11 cellular contexts compared by ENCODE assay signal in genomic region chr12:3097836-3098235, GRCh38. TPM values are rescaled to one million over a fixed set of nuclear protein-coding genes. Genes with fewer than 3 reads are reported as not detected.
DNase-seq lines count a peak whose midpoint lies in the region; ATAC-seq, FAIRE-seq and TF ChIP-seq lines count a peak whose summit lies in the region.
"Had no signal": no experiment of that assay in that cellular context is flagged by ENCODE, and none has a peak within 500 bp of the region (broad histone marks: within the 10 kb centered on the region; RNA-seq: fewer than 3 reads in every experiment).

No MANE protein-coding gene starts in this region.

- H3K27me3 ChIP-seq in H9 (ENCODE audit: insufficient read depth, low read length): no peaks in the 10 kb centered on the region
- H3K27me3 ChIP-seq in dorsolateral prefrontal cortex: peaks cover 0 to 7% (median 0%) of the 10 kb centered on the region in 45 donors
- no peaks in the 10 kb centered on the region for H3K27me3 ChIP-seq in HepG2 (ENCODE audit: control insufficient read depth in 1 of 2, insufficient read depth in 2 of 2, low read length in 2 of 2)
- no peaks in the 10 kb centered on the region for H3K27me3 ChIP-seq in stomach smooth muscle (ENCODE audit: control insufficient read depth in 1 of 2, insufficient read depth in 2 of 2, low read length in 2 of 2)

- H3K4me2 ChIP-seq in H9 (ENCODE audit: insufficient read depth, insufficient read length, low read length) (no peak overlapping the region), HepG2 (ENCODE audit: low read depth, low read length) (peak overlapping the region; percentile 68)

- H4K91ac ChIP-seq in H9 (ENCODE audit: insufficient read length, low read depth, low read length): no peak overlapping the region

- H2BK12ac ChIP-seq in H9 (ENCODE audit: insufficient read length, low read depth, low read length): no peak overlapping the region

- peak overlapping the region in 1 of 3 experiments; percentile 52; a peak in 1 of 7 replicates for H3K27ac Mint-ChIP-seq in H9
- H3K27ac Mint-ChIP-seq: T-helper 17 cell had no signal

- H3K4me1 ChIP-seq in H9 (ENCODE audit: insufficient read depth, low read length) (no peaks in the 10 kb centered on the region), HepG2 (ENCODE audit: insufficient read depth, low read length) (peaks cover 76% of the 10 kb centered on the region), stomach smooth muscle (ENCODE audit: control insufficient read depth, insufficient read depth, low read length) (peaks cover 15% of the 10 kb centered on the region)

- peaks cover 7 to 13% (median 8%) of the 10 kb centered on the region in 3 experiments for H3K36me3 Mint-ChIP-seq in H9 (ENCODE audit: insufficient read depth in 1 of 3, low read depth in 3 of 3)

- no peaks in the 10 kb centered on the region; the same call in 1 of the 2 replicates for H3K27me3 Mint-ChIP-seq in H9 (ENCODE audit: low read depth)
- H3K27me3 Mint-ChIP-seq: T-helper 17 cell had no signal

- H3K9me3 ChIP-seq in H9 (ENCODE audit: control insufficient read depth, low read depth, low read length) (no peaks in the 10 kb centered on the region), HepG2 (ENCODE audit: low read length) (no peaks in the 10 kb centered on the region), stomach smooth muscle (ENCODE audit: control insufficient read depth in 2 of 2, low read length in 2 of 2) (peaks cover 0 to 4% of the 10 kb centered on the region in 2 donors)

- H3K79me2 ChIP-seq in H9 (ENCODE audit: insufficient read depth, low read length) (no peaks in the 10 kb centered on the region), HepG2 (ENCODE audit: insufficient read depth, low read length) (peaks cover 33% of the 10 kb centered on the region)

- peak; percentile 51 to 84; a peak in 3 of 4 replicates for TF ChIP-seq POLR2A in HepG2 (IDR thresholded peaks at IDR 0.05; ENCODE audit: insufficient read depth in 1 of 2, low read depth in 2 of 2, low read length in 2 of 2)

- no peak overlapping the region for H3T11ph ChIP-seq in H9 (ENCODE audit: low read length)

- H3K9ac ChIP-seq in H9 (ENCODE audit: extremely low read depth, insufficient read length, low read length) (no peak overlapping the region), HepG2 (ENCODE audit: insufficient read depth, low read depth, low read length) (peak overlapping the region; percentile 62), stomach smooth muscle (ENCODE audit: low read length in 2 of 2) (peak overlapping the region in 1 of 2 donors; percentile 29)

- peak in 1 of 2 experiments; percentile 17; a peak in 1 of 4 replicates for TF ChIP-seq EP300 in HepG2 (IDR thresholded peaks at IDR 0.05; ENCODE audit: low read depth in 2 of 2, low read length in 2 of 2)
- no peak; the same call in 1 of the 2 replicates for TF ChIP-seq EP300 in HepG2 (CRISPR knock-in tag; IDR thresholded peaks at IDR 0.05; ENCODE audit: borderline replicate concordance)

- no peak overlapping the region for H2BK20ac ChIP-seq in H9 (ENCODE audit: low read depth, low read length, poor library complexity, severe bottlenecking)

- H3K9me3 Mint-ChIP-seq in H9: peaks cover 8 to 11% of the 10 kb centered on the region in 2 experiments

- H2BK15ac ChIP-seq in H9 (ENCODE audit: low read depth, low read length): no peak overlapping the region

- no CpG with 5 or more reads among the region's 9 CpGs for WGBS in H9 (ENCODE audit: extremely low coverage, insufficient read length, low lambda C conversion rate)
- 0% methylated on average over 7 of the region's 9 CpGs for WGBS in HepG2 (ENCODE audit: low lambda C conversion rate)

- H3K56ac ChIP-seq in H9 (ENCODE audit: insufficient read length, low read depth, low read length): no peak overlapping the region

- H2AK5ac ChIP-seq in H9 (ENCODE audit: insufficient read length, low read length): no peak overlapping the region

- H3K18ac ChIP-seq in H9 (ENCODE audit: insufficient read length, low read depth, low read length): no peak overlapping the region

- intact Hi-C loops in dorsolateral prefrontal cortex (cut with DNase I) (no loop called here), HepG2 (cut with micrococcal nuclease; ENCODE audit: unreplicated experiment) (loop anchor here (5.0 kb wide), 1 partner anchor 594 kb away; no protein-coding TSS in a partner anchor)

- H3K4me1 Mint-ChIP-seq in H9: peaks cover 15 to 20% of the 10 kb centered on the region in 2 experiments
- H3K4me1 Mint-ChIP-seq: T-helper 17 cell had no signal

- H2BK120ac ChIP-seq in H9 (ENCODE audit: low read depth, low read length, poor library complexity, severe bottlenecking): no peak overlapping the region

- H3K27ac ChIP-seq in H9 (ENCODE audit: insufficient read length, low read depth, low read length) (no peak overlapping the region), dorsolateral prefrontal cortex (peak overlapping the region in 54 of 59 donors; percentile 5 to 89 (median 73)), HepG2 (ENCODE audit: extremely low read length, insufficient read depth, low read length) (peak overlapping the region; percentile 83), stomach smooth muscle (ENCODE audit: low read length) (peak overlapping the region; percentile 66)

- in situ Hi-C loops in HepG2 (cut with HindIII; ENCODE audit: extremely low pct_ligation_motif_present, low pct_unique_long_range_greater_than_20kb): no loop called here

- no peak for TF ChIP-seq CTCF in H9 (conservative IDR thresholded peaks at IDR 0.05)
- no peak for TF ChIP-seq CTCF in dorsolateral prefrontal cortex (IDR thresholded peaks at IDR 0.05 in 54 of 56, conservative IDR thresholded peaks at IDR 0.05 in 2 of 56; ENCODE audit: low read depth in 1 of 56, partially characterized antibody in 56 of 56)
- peak; percentile 59 for TF ChIP-seq CTCF in HepG2 (CRISPR knock-in tag; IDR thresholded peaks at IDR 0.05)

- H4K20me1 ChIP-seq in H9 (ENCODE audit: control insufficient read depth, insufficient read depth, insufficient read length) (no peaks in the 10 kb centered on the region), HepG2 (ENCODE audit: insufficient read depth, low read length) (no peaks in the 10 kb centered on the region)

- no peak overlapping the region for H2AFZ ChIP-seq in H9 (ENCODE audit: low read length)
- no peak overlapping the region for H2AFZ ChIP-seq in HepG2 (ENCODE audit: low read length)

- no peaks in the 10 kb centered on the region for H3K23me2 ChIP-seq in H9 (ENCODE audit: insufficient read length, low read depth, low read length, poor library complexity, severe bottlenecking)

- TF ChIP-seq RAD21 in HepG2 (CRISPR knock-in tag; IDR thresholded peaks at IDR 0.05): peak; percentile 22; the same call in 1 of the 2 replicates

- no peak overlapping the region for H3K4ac ChIP-seq in H9 (ENCODE audit: low read depth, low read length)

- FAIRE-seq in HepG2 (lab: Jason Lieb, UNC): peak; percentile 71

- H4K5ac ChIP-seq in H9 (ENCODE audit: insufficient read length, low read depth, low read length): no peak overlapping the region

- ATAC-seq in HepG2: peak; percentile 96
- ATAC-seq in GM21447 (IDR thresholded peaks at IDR 0.05; ENCODE audit: unreplicated experiment): no peak
- no peak for ATAC-seq in HG02798 (IDR thresholded peaks at IDR 0.05; ENCODE audit: poor library complexity, unreplicated experiment)
- ATAC-seq: T-helper 17 cell had no signal

- H3K4me3 ChIP-seq in dorsolateral prefrontal cortex (peak overlapping the region in 8 of 59 donors; percentile 2 to 30 (median 15)), HepG2 (replicated peaks in 1 of 3; ENCODE audit: insufficient read depth in 1 of 3, low read depth in 2 of 3, low read length in 3 of 3) (peak overlapping the region; percentile 9 to 51 (median 34); a peak in 4 of 6 replicates), stomach smooth muscle (ENCODE audit: low read length in 2 of 2) (peak overlapping the region in 1 of 2 donors; percentile 47)

- no TSS peak for BruUV-seq in HepG2 (replicated peaks; lab: Mats Ljungman, UMichigan)

- H2BK5ac ChIP-seq in H9 (ENCODE audit: insufficient read length, low read length): no peak overlapping the region

- H3K36me3 ChIP-seq in HepG2 (replicated peaks in 1 of 2; ENCODE audit: control insufficient read depth in 1 of 2, insufficient read depth in 2 of 2, low read length in 2 of 2): peaks cover 0 to 4% of the 10 kb centered on the region in 2 experiments; a peak in 2 of 5 replicates
- H3K36me3 ChIP-seq in stomach smooth muscle (ENCODE audit: control insufficient read depth in 2 of 2, insufficient read depth in 2 of 2, low read length in 2 of 2): peaks cover 0 to 2% of the 10 kb centered on the region in 2 donors

- H3K79me1 ChIP-seq in H9 (ENCODE audit: insufficient read depth, low read depth, low read length, poor library complexity, severe bottlenecking): no peaks in the 10 kb centered on the region

- no peak overlapping the region for H3K23ac ChIP-seq in H9 (ENCODE audit: insufficient read length, low read depth, low read length)

- H3K14ac ChIP-seq in H9 (ENCODE audit: insufficient read depth, low read length): no peak overlapping the region

- CTCF ChIA-PET in HepG2 (lab: Yijun Ruan, JAX; ENCODE audit: low intra/inter-chr PET ratio, low total read pairs): no interaction called here

- peak; percentile 26 for DNase-seq in H9
- no peak for DNase-seq in dorsolateral prefrontal cortex
- peak; percentile 61 for DNase-seq in HepG2 (ENCODE audit: low spot score)
- no peak for DNase-seq in DMS 273 (lab: John Stamatoyannopoulos, UW; ENCODE audit: unreplicated experiment)
- DNase-seq in NCI-H774 (lab: John Stamatoyannopoulos, UW): no peak
- DNase-seq: activated CD8-positive, alpha-beta memory T cell treated with anti-CD3 and anti-CD28 coated beads, Interleukin-2, amount 50 U/mL, for 4 hours; T-helper 17 cell had no signal

- POLR2A ChIA-PET in HepG2 (lab: Yijun Ruan, JAX): interaction anchor here (0.6 to 1.3 kb wide), 7 partner anchors 12 to 67 kb away, joined by 3 to 16 read pairs (median 4); no protein-coding TSS in a partner anchor

- H3K4me3 Mint-ChIP-seq in H9: no peak overlapping the region
- H3K4me3 Mint-ChIP-seq: brain, T-helper 17 cell had no signal

- H4K8ac ChIP-seq in H9 (replicated peaks; ENCODE audit: insufficient read length, low read depth, low read length): no peak overlapping the region

RNA-seq across cellular contexts. Expression of gene TSPAN9, which starts 20.7 kb away (rescaled TPM):
- total RNA-seq in H9 (2021): 16.8 and 19.0 TPM in 2 replicates
- 10 to 100 TPM in 119 of 120 experiments, 1 to 10 TPM in 1; 7.7 to 35.5 (median 21.1) TPM for total RNA-seq in dorsolateral prefrontal cortex
- total RNA-seq in HepG2 (2016; rRNA removed; fragmentation: Illumina TruSeq; extraction: Trizol): 11.6 and 18.1 TPM in 2 replicates
- total RNA-seq in HepG2 (2016; cell fraction: cytosol; rRNA removed; fragmentation: Illumina TruSeq; extraction: Trizol; ENCODE audit: low read depth): 2.5 and 3.1 TPM in 2 replicates
- total RNA-seq in HepG2 (2016; cell fraction: insoluble cytoplasmic fraction; rRNA removed; fragmentation: Illumina TruSeq; extraction: Trizol): 9.6 and 21.5 TPM in 2 replicates
- 4.4 and 4.6 TPM in 2 replicates for total RNA-seq in HepG2 (2016; cell fraction: membrane; rRNA removed; fragmentation: Illumina TruSeq; extraction: Trizol)
- 16.9 and 19.5 TPM in 2 replicates for total RNA-seq in HepG2 (2016; cell fraction: nucleus; rRNA removed; fragmentation: Illumina TruSeq; extraction: Trizol)
- 42.3 and 58.2 TPM in 2 replicates for polyA plus RNA-seq in HepG2 (2011; rRNA removed)
- polyA plus RNA-seq in HepG2 (2011; cell fraction: cytosol; rRNA removed): 38.6 and 41.6 TPM in 2 replicates
- 55.3 and 55.7 TPM in 2 replicates for polyA plus RNA-seq in HepG2 (2011; cell fraction: nucleus; rRNA removed)
- 27.2 and 58.7 TPM in 2 replicates for polyA plus RNA-seq in HepG2 (2012)
- 2.2 and 3.0 TPM in 2 replicates for polyA plus RNA-seq in HepG2 (2016; cell fraction: cytosol; fragmentation: Illumina TruSeq; extraction: Trizol; ENCODE audit: low read depth)
- polyA plus RNA-seq in HepG2 (2016; cell fraction: insoluble cytoplasmic fraction; fragmentation: Illumina TruSeq; extraction: Trizol; ENCODE audit: low read depth): 9.6 and 13.8 TPM in 2 replicates
- 4.1 TPM in 2 replicates for polyA plus RNA-seq in HepG2 (2016; cell fraction: membrane; fragmentation: Illumina TruSeq; extraction: Trizol; ENCODE audit: low read depth)
- polyA plus RNA-seq in HepG2 (2016; cell fraction: nucleus; fragmentation: Illumina TruSeq; extraction: Trizol; ENCODE audit: insufficient read depth, low read depth): 31.0 and 34.1 TPM in 2 replicates
- 9.4 and 96.3 TPM in 2 replicates for polyA minus RNA-seq in HepG2 (2011; rRNA and poly(A)+ RNA removed; ENCODE audit: low replicate concordance)
- 25.1 and 32.3 TPM in 2 replicates for polyA minus RNA-seq in HepG2 (2011; cell fraction: cytosol; rRNA and poly(A)+ RNA removed)
- polyA minus RNA-seq in HepG2 (2011; cell fraction: nucleus; rRNA and poly(A)+ RNA removed): 27.2 and 29.7 TPM in 2 replicates

Comparison
In these comparisons a context has a peak if more than half of its experiments do, and no peak if none do; other contexts are left out.
1. DNase-seq: peak in H9 (single experiment) and HepG2 (single experiment); none in dorsolateral prefrontal cortex (0 of 10), DMS 273 (single experiment) and NCI-H774 (single experiment).